ENCODE assay signal across 8 cellular contexts in the genomic region with DNA sequence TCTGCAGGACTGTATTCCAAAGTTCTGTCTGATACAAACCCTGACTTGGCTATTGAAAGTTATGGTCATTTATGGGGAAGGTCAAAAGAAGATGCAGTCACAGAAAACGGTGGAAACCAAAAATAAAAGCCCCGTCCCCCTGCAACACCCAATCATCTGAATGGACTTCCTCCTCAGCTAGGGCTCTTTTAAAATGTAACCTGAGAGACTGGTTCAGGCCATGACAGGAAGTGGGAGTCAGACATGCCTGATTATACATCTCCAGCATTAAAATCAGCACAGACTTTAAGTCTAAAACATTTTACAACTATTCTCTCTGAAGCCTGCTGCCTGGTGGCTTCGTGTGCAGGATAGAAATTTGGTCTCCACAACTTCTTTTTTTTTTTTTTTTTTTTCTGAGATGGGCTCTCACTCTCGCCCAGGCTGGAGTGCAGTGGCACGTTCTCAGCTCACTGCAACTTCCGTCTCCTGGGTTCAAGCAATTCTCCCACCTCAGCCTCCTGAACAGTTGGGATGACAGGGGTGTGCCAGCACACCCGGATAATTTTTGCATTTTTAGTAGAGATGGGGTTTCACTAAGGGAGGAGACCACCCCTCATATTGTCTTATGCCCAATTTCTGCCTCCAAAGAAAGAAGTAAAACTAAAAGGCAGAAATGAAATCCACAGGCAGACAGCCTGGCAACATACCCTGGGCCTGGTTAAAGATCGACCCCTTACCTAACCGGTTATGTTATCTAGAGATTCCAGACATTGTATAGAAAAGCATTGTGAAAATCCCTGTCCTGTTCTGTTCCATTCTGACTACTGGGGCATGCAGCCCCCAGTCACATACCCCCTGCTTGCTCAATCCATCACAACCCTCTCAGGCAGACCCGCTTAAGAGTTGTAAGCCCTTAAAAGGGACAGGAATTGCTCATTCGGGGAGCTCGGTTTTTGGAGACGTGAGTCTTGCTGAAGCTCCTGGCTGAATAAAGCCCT. TPM values are rescaled to one million over a fixed set of nuclear protein-coding genes. Genes with fewer than 3 reads are reported as not detected.
A peak's percentile ranks its signal among the peaks of the same experiment; 100 is the strongest.
DNase-seq lines count a peak whose midpoint lies in the region; ATAC-seq and TF ChIP-seq lines count a peak whose summit lies in the region.

No MANE protein-coding gene starts in this region.

- ATAC-seq in GM18870 (IDR thresholded peaks at IDR 0.05; ENCODE audit: unreplicated experiment) (peak; percentile 62), HG02759 (IDR thresholded peaks at IDR 0.05; ENCODE audit: unreplicated experiment) (peak; percentile 70), SK-N-SH treated with all-trans-retinoic acid at 6 μM for 48 hours (peak; percentile 85), natural killer cell (peak; percentile 35 to 69 (median 52)), HG03045 (IDR thresholded peaks at IDR 0.05; ENCODE audit: unreplicated experiment) (no peak)

- H3K4me1 Mint-ChIP-seq in natural killer cell, result peaks cover 12 to 21% of the 10 kb centered on the region in 2 donors

- peak overlapping the region; percentile 49 for H3K4me3 Mint-ChIP-seq in natural killer cell

- peak overlapping the region; percentile 24 to 55 for H3K27ac Mint-ChIP-seq in natural killer cell

- H3K27me3 Mint-ChIP-seq in natural killer cell (ENCODE audit: low read depth in 2 of 2), result peaks cover 0 to 3% of the 10 kb centered on the region in 2 donors

- intact Hi-C loops in natural killer cell (cut with micrococcal nuclease), result no loop called here

- H3K9me3 Mint-ChIP-seq in natural killer cell, result no peaks in the 10 kb centered on the region

- TF ChIP-seq CTCF in natural killer cell (IDR thresholded peaks at IDR 0.05), result no peak

- DNase-seq in natural killer cell (no peak), NCI-H1417 (lab: John Stamatoyannopoulos, UW) (no peak), NCI-H524 (lab: John Stamatoyannopoulos, UW) (no peak), NCI-H187 treated with DMSO at 0.1 percent for 48 hours (lab: John Stamatoyannopoulos, UW) (no peak)

- H3K36me3 Mint-ChIP-seq in natural killer cell, result no peaks in the 10 kb centered on the region

TF ChIP-seq in SK-N-SH treated with all-trans-retinoic acid at 6 μM for 48 hours, 23 proteins besides CTCF, POLR2A, EP300 and RAD21:
- TF ChIP-seq OSR1 (CRISPR knock-in tag; IDR thresholded peaks at IDR 0.05) (no peak), ZNF8 (CRISPR knock-in tag; IDR thresholded peaks at IDR 0.05) (no peak), POU6F1 (CRISPR knock-in tag; IDR thresholded peaks at IDR 0.05; ENCODE audit: borderline replicate concordance, low read depth) (no peak), ZC3H10 (CRISPR knock-in tag; IDR thresholded peaks at IDR 0.05) (no peak), ISL1 (CRISPR knock-in tag; IDR thresholded peaks at IDR 0.05) (no peak)

RNA-seq across cellular contexts. Expression of gene HACD1, which starts 30.1 kb away (rescaled TPM):
- total RNA-seq in natural killer cell, result 1 to 10 TPM in 1 of 3 donors, under 1 TPM in 2; 0.82 to 1.5 (median 0.87) TPM

RNA-seq across cellular contexts. Expression of gene STAM, which starts 56.9 kb away (rescaled TPM):
- 10 to 100 TPM; 37.8 to 40.2 (median 38.6) TPM for total RNA-seq in natural killer cell
